1 cellular context compared by ENCODE assay signal in the genomic region with DNA sequence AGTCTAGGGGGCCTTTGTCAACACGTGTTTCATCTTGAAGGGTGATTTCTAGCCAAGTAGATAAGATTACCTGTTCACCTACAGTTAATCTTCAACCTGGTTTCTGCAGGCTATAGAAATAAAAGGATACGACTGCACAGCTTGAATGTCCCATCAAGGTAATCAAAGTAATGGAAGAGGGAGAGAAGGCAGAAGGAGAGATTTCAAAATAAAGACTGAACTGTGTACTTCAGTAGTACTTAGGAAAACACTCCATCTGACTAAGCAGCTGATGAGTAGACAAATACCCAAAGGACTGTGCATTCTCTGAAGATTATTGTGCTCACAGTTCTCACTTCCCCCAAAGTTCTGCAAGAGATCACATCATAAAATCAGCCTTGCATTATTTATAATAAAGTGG.
TF ChIP-seq lines count a peak whose summit lies in the region.

No MANE protein-coding gene starts in this region.

TF ChIP-seq in A549, 52 proteins besides CTCF, POLR2A, EP300 and RAD21 (continued from another document):
- TF ChIP-seq, protein P1, sequence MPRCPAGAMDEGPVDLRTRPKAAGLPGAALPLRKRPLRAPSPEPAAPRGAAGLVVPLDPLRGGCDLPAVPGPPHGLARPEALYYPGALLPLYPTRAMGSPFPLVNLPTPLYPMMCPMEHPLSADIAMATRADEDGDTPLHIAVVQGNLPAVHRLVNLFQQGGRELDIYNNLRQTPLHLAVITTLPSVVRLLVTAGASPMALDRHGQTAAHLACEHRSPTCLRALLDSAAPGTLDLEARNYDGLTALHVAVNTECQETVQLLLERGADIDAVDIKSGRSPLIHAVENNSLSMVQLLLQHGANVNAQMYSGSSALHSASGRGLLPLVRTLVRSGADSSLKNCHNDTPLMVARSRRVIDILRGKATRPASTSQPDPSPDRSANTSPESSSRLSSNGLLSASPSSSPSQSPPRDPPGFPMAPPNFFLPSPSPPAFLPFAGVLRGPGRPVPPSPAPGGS (IDR thresholded peaks at IDR 0.05), result no peak
- TF ChIP-seq, protein P2, sequence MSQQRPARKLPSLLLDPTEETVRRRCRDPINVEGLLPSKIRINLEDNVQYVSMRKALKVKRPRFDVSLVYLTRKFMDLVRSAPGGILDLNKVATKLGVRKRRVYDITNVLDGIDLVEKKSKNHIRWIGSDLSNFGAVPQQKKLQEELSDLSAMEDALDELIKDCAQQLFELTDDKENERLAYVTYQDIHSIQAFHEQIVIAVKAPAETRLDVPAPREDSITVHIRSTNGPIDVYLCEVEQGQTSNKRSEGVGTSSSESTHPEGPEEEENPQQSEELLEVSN (IDR thresholded peaks at IDR 0.05; ENCODE audit: borderline replicate concordance, low read depth), result no peak
- TF ChIP-seq SMC3 (IDR thresholded peaks at IDR 0.05) (no peak), HOXA7 (CRISPR knock-in tag; IDR thresholded peaks at IDR 0.05) (no peak)
- TF ChIP-seq, protein P3, sequence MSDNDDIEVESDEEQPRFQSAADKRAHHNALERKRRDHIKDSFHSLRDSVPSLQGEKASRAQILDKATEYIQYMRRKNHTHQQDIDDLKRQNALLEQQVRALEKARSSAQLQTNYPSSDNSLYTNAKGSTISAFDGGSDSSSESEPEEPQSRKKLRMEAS (IDR thresholded peaks at IDR 0.05), result no peak
